In the genomic region with DNA sequence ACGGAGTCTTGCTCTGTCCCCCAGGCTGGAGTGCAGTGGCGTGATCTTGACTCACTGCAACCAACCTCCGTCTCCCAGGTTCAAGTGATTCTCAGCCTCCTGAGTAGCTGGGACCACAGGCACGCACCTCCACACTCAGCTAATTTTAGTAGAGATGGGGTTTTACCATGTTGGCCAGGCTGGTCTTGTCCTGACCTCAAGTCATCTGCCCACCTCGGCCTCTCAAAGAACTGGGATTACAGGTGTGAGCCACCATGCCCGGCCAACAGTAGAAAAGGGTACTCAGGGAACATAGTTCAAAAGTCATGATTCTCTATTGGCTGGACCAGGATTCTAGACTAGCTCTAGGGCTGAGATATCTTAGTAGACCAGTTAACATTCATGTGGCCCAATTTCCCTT, we compare ENCODE assay signal across 14 cellular contexts.
"Had no signal": no experiment of that assay in that cellular context is flagged by ENCODE, and none has a peak within 500 bp of the region (broad histone marks: within the 10 kb centered on the region; RNA-seq: fewer than 3 reads in every experiment).

No MANE protein-coding gene starts in this region.

- H3K27ac Mint-ChIP-seq: activated CD4-positive, alpha-beta memory T cell treated with anti-CD3 and anti-CD28 coated beads, Interleukin-2, amount 10 ng/mL, durations not matched to agents 7 days and 5 days; stimulated activated memory B cell treated with anti-CD40 and anti-IgM and Interleukin-4, amounts not matched to agents 10 μg/mL and 1 μg/mL and 100 μg/mL, for 72 hours had no signal

- DNase-seq: activated CD4-positive, alpha-beta memory T cell treated with anti-CD3 and anti-CD28 coated beads, Interleukin-2, amount 10 ng/mL, durations not matched to agents 7 days and 5 days; activated naive CD4-positive, alpha-beta T cell; heart right ventricle; islet precursor cell; stimulated activated CD4-positive, alpha-beta T cell treated with anti-CD3 and anti-CD28 coated beads, Interleukin-12 subunit alpha, Interleukin-12 subunit beta, amount 100 ng/mL, for 4 hours; substantia nigra; T-helper 1 cell; transverse colon had no signal

- H3K36me3 ChIP-seq: ascending aorta, gastroesophageal sphincter, transverse colon had no signal

- ATAC-seq: gastroesophageal sphincter; heart right ventricle; stimulated activated memory B cell treated with anti-CD40 and anti-IgM and Interleukin-4, amounts not matched to agents 10 μg/mL and 1 μg/mL and 100 μg/mL, for 72 hours had no signal

- H3K9me3 ChIP-seq: ascending aorta, transverse colon had no signal

- H3K9me3 Mint-ChIP-seq: stimulated activated memory B cell treated with anti-CD40 and anti-IgM and Interleukin-4, amounts not matched to agents 10 μg/mL and 1 μg/mL and 100 μg/mL, for 72 hours had no signal

- H3K27me3 ChIP-seq: ascending aorta, gastroesophageal sphincter, heart right ventricle, transverse colon had no signal

- H3K27ac ChIP-seq: ascending aorta, gastroesophageal sphincter, heart right ventricle, parathyroid adenoma had no signal

- H3K4me3 ChIP-seq: ascending aorta, gastroesophageal sphincter, heart right ventricle, lung, transverse colon had no signal

- H3K4me3 Mint-ChIP-seq: activated CD4-positive, alpha-beta memory T cell treated with anti-CD3 and anti-CD28 coated beads, Interleukin-2, amount 10 ng/mL, durations not matched to agents 7 days and 5 days; mesothelial cell of epicardium; stimulated activated memory B cell treated with anti-CD40 and anti-IgM and Interleukin-4, amounts not matched to agents 10 μg/mL and 1 μg/mL and 100 μg/mL, for 72 hours had no signal

- H3K9ac ChIP-seq: parathyroid adenoma had no signal

- H3K27me3 Mint-ChIP-seq: activated CD4-positive, alpha-beta memory T cell treated with anti-CD3 and anti-CD28 coated beads, Interleukin-2, amount 10 ng/mL, durations not matched to agents 7 days and 5 days; stimulated activated memory B cell treated with anti-CD40 and anti-IgM and Interleukin-4, amounts not matched to agents 10 μg/mL and 1 μg/mL and 100 μg/mL, for 72 hours had no signal
